Comparison of ENCODE assay signal across 8 cellular contexts in the genomic region with DNA sequence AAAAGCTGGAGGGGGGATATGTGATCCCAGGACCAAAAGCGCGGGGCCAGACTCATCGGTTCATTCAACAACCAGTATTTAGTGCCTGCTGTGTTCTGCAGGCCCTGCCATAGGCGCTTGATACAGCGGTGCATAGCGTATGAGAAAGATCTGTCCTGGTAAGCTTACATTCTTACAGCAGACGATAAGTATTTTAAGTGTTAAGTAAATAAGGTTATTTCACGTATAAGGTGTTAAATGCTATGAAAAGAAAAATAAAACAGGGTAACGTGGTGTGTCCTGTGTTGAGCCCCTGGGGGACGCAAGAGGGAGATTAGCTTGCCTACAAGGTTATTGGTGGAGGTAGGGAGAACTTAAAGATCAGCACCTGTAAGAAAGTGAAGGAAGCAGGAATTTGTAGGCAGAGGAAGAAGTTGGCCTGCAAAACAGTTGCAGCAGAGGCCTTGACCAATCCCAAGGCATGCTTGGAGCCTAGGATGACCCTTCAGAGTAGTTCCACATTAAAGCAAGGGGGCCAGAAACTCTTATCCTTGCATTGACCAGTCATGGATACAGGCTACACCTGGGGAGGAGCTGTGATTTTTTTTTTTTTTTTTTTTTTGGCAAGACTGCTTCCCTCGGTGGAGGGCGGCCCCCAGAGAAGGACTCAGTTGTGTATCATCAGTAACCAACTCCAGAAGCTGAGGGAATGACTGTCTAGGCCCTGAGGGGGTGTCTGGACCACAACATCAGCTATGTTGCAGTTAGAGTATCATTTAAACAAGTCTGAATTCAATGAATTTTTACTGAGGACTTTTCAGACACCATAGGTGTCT. TPM values are rescaled to one million over a fixed set of nuclear protein-coding genes. Genes with fewer than 3 reads are reported as not detected.
DNase-seq lines count a peak whose midpoint lies in the region; ATAC-seq and TF ChIP-seq lines count a peak whose summit lies in the region.

No MANE protein-coding gene starts in this region.

- H3K4me1 Mint-ChIP-seq in Calu3 (ENCODE audit: low read depth, unreplicated experiment): peaks cover 22% of the 10 kb centered on the region
- H3K4me1 Mint-ChIP-seq in activated naive CD8-positive, alpha-beta T cell treated with anti-CD3 and anti-CD28 coated beads, Interleukin-2, amount 50 U/mL, for 24 hours: peaks cover 17% of the 10 kb centered on the region

- no peaks in the 10 kb centered on the region for H3K27me3 Mint-ChIP-seq in Calu3 (ENCODE audit: unreplicated experiment)
- H3K27me3 Mint-ChIP-seq in activated naive CD8-positive, alpha-beta T cell treated with anti-CD3 and anti-CD28 coated beads, Interleukin-2, amount 50 U/mL, for 24 hours: no peaks in the 10 kb centered on the region

- H3K4me1 ChIP-seq in HUES64 (ENCODE audit: insufficient read depth, low read length): peaks cover 11% of the 10 kb centered on the region; the same call in 1 of the 2 replicates

- peaks cover 9% of the 10 kb centered on the region; the same call in 1 of the 2 replicates for H3K9me3 ChIP-seq in HUES64 (ENCODE audit: insufficient read depth, low read depth, low read length)

- no peaks in the 10 kb centered on the region for H3K36me3 ChIP-seq in HUES64 (ENCODE audit: insufficient read depth, low read length)

- peak overlapping the region; percentile 90 for H3K27ac Mint-ChIP-seq in Calu3 (ENCODE audit: unreplicated experiment)
- H3K27ac Mint-ChIP-seq in activated naive CD8-positive, alpha-beta T cell treated with anti-CD3 and anti-CD28 coated beads, Interleukin-2, amount 50 U/mL, for 24 hours: peak overlapping the region; percentile 68

- peak overlapping the region; percentile 81 for H3K4me3 ChIP-seq in HUES64 (ENCODE audit: low read length)

- peaks cover 3% of the 10 kb centered on the region for H3K9me3 Mint-ChIP-seq in Calu3 (ENCODE audit: low read depth, unreplicated experiment)
- H3K9me3 Mint-ChIP-seq in activated naive CD8-positive, alpha-beta T cell treated with anti-CD3 and anti-CD28 coated beads, Interleukin-2, amount 50 U/mL, for 24 hours: no peaks in the 10 kb centered on the region

- H3K4me3 Mint-ChIP-seq in Calu3 (ENCODE audit: low read depth, unreplicated experiment): peak overlapping the region; percentile 67
- peak overlapping the region; percentile 76 for H3K4me3 Mint-ChIP-seq in activated naive CD8-positive, alpha-beta T cell treated with anti-CD3 and anti-CD28 coated beads, Interleukin-2, amount 50 U/mL, for 24 hours

- H3K27me3 ChIP-seq in HUES64 (ENCODE audit: insufficient read depth, low read length): no peaks in the 10 kb centered on the region

- no peak for TF ChIP-seq CTCF in Calu3 (IDR thresholded peaks at IDR 0.05; ENCODE audit: unreplicated experiment)

- DNase-seq in Calu3: peak; percentile 29
- no peak for DNase-seq in activated naive CD8-positive, alpha-beta T cell treated with anti-CD3 and anti-CD28 coated beads, Interleukin-2, amount 50 U/mL, for 24 hours
- DNase-seq in kidney glomerular epithelial cell (lab: John Stamatoyannopoulos, UW): peak; percentile 55
- DNase-seq in UCSD-AML1 (lab: John Stamatoyannopoulos, UW; ENCODE audit: unreplicated experiment): no peak
- no peak for DNase-seq in pons (ENCODE audit: low spot score)

- intact Hi-C loops in Calu3 (cut with micrococcal nuclease; ENCODE audit: unreplicated experiment): loop anchor here (1.0 kb wide), 1 partner anchor 11 kb away; no protein-coding TSS in a partner anchor

- BruUV-seq in Calu3 (replicated peaks; lab: Mats Ljungman, UMichigan): TSS peak; percentile 34

- peaks cover 18% of the 10 kb centered on the region for H3K36me3 Mint-ChIP-seq in Calu3 (ENCODE audit: insufficient read depth, unreplicated experiment)
- H3K36me3 Mint-ChIP-seq in activated naive CD8-positive, alpha-beta T cell treated with anti-CD3 and anti-CD28 coated beads, Interleukin-2, amount 50 U/mL, for 24 hours (ENCODE audit: low read depth): no peaks in the 10 kb centered on the region

- H3K27ac ChIP-seq in HUES64 (ENCODE audit: low read depth, low read length): peak overlapping the region; percentile 98
- peak overlapping the region; percentile 85 for H3K27ac ChIP-seq in temporal lobe (ENCODE audit: low read depth, low read length)

- CTCF ChIA-PET in Calu3 (lab: Charles Lee): interaction anchor here (0.6 to 2.3 kb wide), 10 partner anchors 10 to 77 kb away, joined by 3 to 20 read pairs (median 6); no protein-coding TSS in a partner anchor

- ATAC-seq in activated naive CD8-positive, alpha-beta T cell treated with anti-CD3 and anti-CD28 coated beads, Interleukin-2, amount 50 U/mL, for 24 hours: no peak
- ATAC-seq in GM21737 (IDR thresholded peaks at IDR 0.05; ENCODE audit: unreplicated experiment): no peak

- peak overlapping the region; percentile 97 for H3K9ac ChIP-seq in HUES64 (ENCODE audit: low read depth, low read length)

- 11% methylated on average over 12 of the region's 12 CpGs for WGBS in HUES64

RNA-seq across cellular contexts. Expression of a gene that starts 0.5 kb away (rescaled TPM):
- total RNA-seq in Calu3 (2022): 7.8 and 10.9 TPM in 2 replicates
- 6.4 TPM for polyA plus RNA-seq in HUES64 (2013, experiment 1 of 2)
- 7.4 TPM for polyA plus RNA-seq in HUES64 (2013, experiment 2 of 2)
- total RNA-seq in temporal lobe: 1.2 TPM

RNA-seq across cellular contexts. Expression of a gene that starts 26.7 kb away (rescaled TPM):
- total RNA-seq in Calu3 (2022) (1.5 and 3.8 TPM in 2 replicates), temporal lobe (0.98 TPM)
- polyA plus RNA-seq in HUES64 (2013, experiment 1 of 2): 4.7 TPM
- 6.3 TPM for polyA plus RNA-seq in HUES64 (2013, experiment 2 of 2)

Comparison
In these comparisons a context has a peak if more than half of its experiments do, and no peak if none do; other contexts are left out.
1. DNase-seq: peak in Calu3 (single experiment) and kidney glomerular epithelial cell (single experiment); none in activated naive CD8-positive, alpha-beta T cell treated with anti-CD3 and anti-CD28 coated beads, Interleukin-2, amount 50 U/mL, for 24 hours (single experiment), UCSD-AML1 (single experiment) and pons (single experiment).